ENCODE assay signal across 13 cellular contexts in the genomic region with DNA sequence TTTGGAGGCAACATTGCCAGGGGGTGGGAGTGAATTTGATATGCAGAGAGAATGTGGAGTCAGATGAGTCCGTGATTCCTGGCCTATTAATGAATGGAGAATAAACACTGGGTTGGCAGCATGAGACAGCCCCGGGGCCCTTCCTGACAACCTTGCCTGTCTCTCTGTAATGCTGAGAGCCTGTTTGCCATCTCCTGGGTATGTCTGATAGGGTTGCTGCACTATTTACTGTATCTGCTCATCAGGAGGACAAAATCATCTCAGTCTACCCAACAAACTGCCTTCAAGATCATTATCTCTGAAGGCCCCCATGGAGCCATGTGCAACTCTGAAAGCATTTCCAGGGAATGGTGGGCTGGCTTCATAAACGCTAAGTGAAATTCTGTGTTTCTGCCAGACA.
DNase-seq lines count a peak whose midpoint lies in the region; ATAC-seq, FAIRE-seq and TF ChIP-seq lines count a peak whose summit lies in the region.
"Had no signal": no experiment of that assay in that cellular context is flagged by ENCODE, and none has a peak within 500 bp of the region (broad histone marks: within the 10 kb centered on the region; RNA-seq: fewer than 3 reads in every experiment).

No MANE protein-coding gene starts in this region.

- ATAC-seq in activated CD8-positive, alpha-beta memory T cell treated with anti-CD3 and anti-CD28 coated beads, Interleukin-2, amount 10 ng/mL, durations not matched to agents 7 days and 5 days: no peak
- ATAC-seq in GM19324 (IDR thresholded peaks at IDR 0.05; ENCODE audit: low FRiP score, unreplicated experiment): no peak

- 92 to 96% (median 94%) methylated on average over 3 of the region's 3 CpGs for whole genome bisulfite sequencing in spleen, 5 donors

- H3K9me3 Mint-ChIP-seq in activated CD8-positive, alpha-beta memory T cell treated with anti-CD3 and anti-CD28 coated beads, Interleukin-2, amount 10 ng/mL, durations not matched to agents 7 days and 5 days (ENCODE audit: low read depth): no peaks in the 10 kb centered on the region
- H3K9me3 Mint-ChIP-seq: HFFc6 had no signal

- CTCF ChIA-PET in activated CD8-positive, alpha-beta memory T cell treated with anti-CD3 and anti-CD28 coated beads, Interleukin-2, amount 10 ng/mL, durations not matched to agents 7 days and 5 days (lab: Charles Lee): interaction anchor here (1.4 kb wide), 3 partner anchors 9 to 47 kb away, joined by 3 to 6 read pairs (median 4); no protein-coding TSS in a partner anchor

- no peak for FAIRE-seq in bronchial epithelial cell (lab: Jason Lieb, UNC)
- no peak for FAIRE-seq in GM12891 (lab: Jason Lieb, UNC)

- intact Hi-C loops in spleen (cut with DNase I; ENCODE audit: low total_unique reads): no loop called here

- H3K27me3 Mint-ChIP-seq in activated CD8-positive, alpha-beta memory T cell treated with anti-CD3 and anti-CD28 coated beads, Interleukin-2, amount 10 ng/mL, durations not matched to agents 7 days and 5 days: no peaks in the 10 kb centered on the region

- H3K27me3 ChIP-seq in bronchial epithelial cell (ENCODE audit: control insufficient read depth, insufficient read depth, low read length) (no peaks in the 10 kb centered on the region), spleen (replicated peaks in 1 of 7) (no peaks in the 10 kb centered on the region)

- no peaks in the 10 kb centered on the region for H3K9me3 ChIP-seq in spleen

- no peak for DNase-seq in activated CD8-positive, alpha-beta memory T cell treated with anti-CD3 and anti-CD28 coated beads, Interleukin-2, amount 10 ng/mL, durations not matched to agents 7 days and 5 days
- no peak for DNase-seq in activated CD8-positive, alpha-beta memory T cell treated with anti-CD3 and anti-CD28 coated beads for 24 hours
- peak; percentile 81 for DNase-seq in NCI-H345 (lab: John Stamatoyannopoulos, UW)
- peak; percentile 72 for DNase-seq in bronchial epithelial cell (ENCODE audit: low read depth)
- DNase-seq in spleen: no peak
- no peak for DNase-seq in SIG-M5 (lab: John Stamatoyannopoulos, UW)
- no peak for DNase-seq in GM12891 (ENCODE audit: insufficient read length, low spot score)
- DNase-seq: activated CD4-positive, CD25-positive, alpha-beta regulatory T cell; HFFc6; SHP77 treated with DMSO at 0.1 percent for 48 hours; stimulated activated naive CD4-positive, alpha-beta T cell had no signal

- H3K36me3 ChIP-seq in bronchial epithelial cell (ENCODE audit: control insufficient read depth, insufficient read depth, low read length): no peaks in the 10 kb centered on the region
- H3K36me3 ChIP-seq in spleen: peaks cover 0 to 83% (median 51%) of the 10 kb centered on the region in 6 donors
- H3K36me3 ChIP-seq: cardiac muscle cell had no signal

- no peak overlapping the region for H3K4me3 Mint-ChIP-seq in activated CD8-positive, alpha-beta memory T cell treated with anti-CD3 and anti-CD28 coated beads, Interleukin-2, amount 10 ng/mL, durations not matched to agents 7 days and 5 days
- H3K4me3 Mint-ChIP-seq: HFFc6 had no signal

- no peak overlapping the region for H3K4me3 ChIP-seq in bronchial epithelial cell (ENCODE audit: low read depth, low read length)
- no peak overlapping the region for H3K4me3 ChIP-seq in spleen
- H3K4me3 ChIP-seq: cardiac muscle cell had no signal

- TF ChIP-seq POLR2A in spleen (IDR thresholded peaks at IDR 0.05) (no peak), GM12891 (IDR thresholded peaks at IDR 0.05; ENCODE audit: low read depth, low read length) (no peak)

- TF ChIP-seq CTCF in bronchial epithelial cell (IDR thresholded peaks at IDR 0.05; ENCODE audit: insufficient read depth, low read length, severe bottlenecking) (no peak), spleen (IDR thresholded peaks at IDR 0.05 in 8 of 11, conservative IDR thresholded peaks at IDR 0.05 in 3 of 11) (no peak)

- H3K4me1 ChIP-seq in spleen: peaks cover 35 to 100% (median 71%) of the 10 kb centered on the region in 6 donors

- H3K27ac Mint-ChIP-seq in activated CD8-positive, alpha-beta memory T cell treated with anti-CD3 and anti-CD28 coated beads, Interleukin-2, amount 10 ng/mL, durations not matched to agents 7 days and 5 days: peak overlapping the region; percentile 2
- H3K27ac Mint-ChIP-seq: HFFc6 had no signal

- peaks cover 33% of the 10 kb centered on the region for H3K4me1 Mint-ChIP-seq in activated CD8-positive, alpha-beta memory T cell treated with anti-CD3 and anti-CD28 coated beads, Interleukin-2, amount 10 ng/mL, durations not matched to agents 7 days and 5 days

- peak overlapping the region in 6 of 8 donors; percentile 33 to 98 (median 82) for H3K27ac ChIP-seq in spleen
- H3K27ac ChIP-seq: cardiac muscle cell had no signal

- H3K36me3 Mint-ChIP-seq in activated CD8-positive, alpha-beta memory T cell treated with anti-CD3 and anti-CD28 coated beads, Interleukin-2, amount 10 ng/mL, durations not matched to agents 7 days and 5 days: peaks cover 62% of the 10 kb centered on the region

TF ChIP-seq in GM12891, 5 proteins besides CTCF, POLR2A, EP300 and RAD21:
- TF ChIP-seq POLR2AphosphoS5 (IDR thresholded peaks at IDR 0.05; ENCODE audit: low read depth, low read length): no peak
- TF ChIP-seq POU2F2 (IDR thresholded peaks at IDR 0.05; ENCODE audit: low read depth, low read length): no peak
- no peak for TF ChIP-seq SPI1 (IDR thresholded peaks at IDR 0.05; ENCODE audit: low read depth, low read length)
- TF ChIP-seq TAF1 (IDR thresholded peaks at IDR 0.05; ENCODE audit: low read depth, low read length): no peak
- TF ChIP-seq PAX5 (IDR thresholded peaks at IDR 0.05; ENCODE audit: insufficient read depth, low read length, severe bottlenecking): no peak

Comparison
In these comparisons a context has a peak if more than half of its experiments do, and no peak if none do; other contexts are left out.
1. DNase-seq: peak in NCI-H345 (single experiment) and bronchial epithelial cell (single experiment); none in activated CD8-positive, alpha-beta memory T cell treated with anti-CD3 and anti-CD28 coated beads, Interleukin-2, amount 10 ng/mL, durations not matched to agents 7 days and 5 days (single experiment), activated CD8-positive, alpha-beta memory T cell treated with anti-CD3 and anti-CD28 coated beads for 24 hours (single experiment), spleen (single experiment), SIG-M5 (single experiment) and GM12891 (single experiment).